8 cellular contexts compared by ENCODE assay signal in genomic region chr1:8427493-8427892, GRCh38.
DNase-seq lines count a peak whose midpoint lies in the region; ATAC-seq, FAIRE-seq and TF ChIP-seq lines count a peak whose summit lies in the region.

No MANE protein-coding gene starts in this region.

- H3K9me3 Mint-ChIP-seq in IgD-negative memory B cell (no peaks in the 10 kb centered on the region), astrocyte (ENCODE audit: unreplicated experiment) (peaks cover 2% of the 10 kb centered on the region)
- no peaks in the 10 kb centered on the region for H3K9me3 Mint-ChIP-seq in stimulated activated naive CD8-positive, alpha-beta T cell treated with anti-CD3 and anti-CD28 coated beads, Interleukin-15, amount 100 ng/mL, for 72 hours

- H4K20me1 ChIP-seq in astrocyte (ENCODE audit: insufficient read depth, low read length) (peaks cover 6% of the 10 kb centered on the region), hepatocyte (ENCODE audit: insufficient read depth, poor library complexity, severe bottlenecking) (peaks cover 7% of the 10 kb centered on the region)

- TF ChIP-seq CTCF in GM20000 (IDR thresholded peaks at IDR 0.05; ENCODE audit: extremely low read depth, missing control alignments) (no peak), astrocyte (IDR thresholded peaks at IDR 0.05; ENCODE audit: insufficient read depth, low read depth, low read length) (no peak), hepatocyte (IDR thresholded peaks at IDR 0.05; ENCODE audit: poor library complexity) (no peak)

- peaks cover 8% of the 10 kb centered on the region for H3K4me1 ChIP-seq in astrocyte (ENCODE audit: insufficient read depth, low read length)
- peaks cover 16% of the 10 kb centered on the region for H3K4me1 ChIP-seq in hepatocyte (ENCODE audit: insufficient read depth)

- 83% methylated on average over 5 of the region's 5 CpGs for WGBS in hepatocyte (ENCODE audit: low lambda C conversion rate, missing lambda C conversion rate)

- no peaks in the 10 kb centered on the region for H3K36me3 ChIP-seq in astrocyte (ENCODE audit: insufficient read depth, low read length)
- H3K36me3 ChIP-seq in hepatocyte (replicated peaks; ENCODE audit: insufficient read depth, low read depth) = no peaks in the 10 kb centered on the region

- H3K4me3 Mint-ChIP-seq in IgD-negative memory B cell (peak overlapping the region; percentile 61 to 79 (median 70)), astrocyte (ENCODE audit: unreplicated experiment) (no peak overlapping the region)
- peak overlapping the region; percentile 24 to 55 for H3K4me3 Mint-ChIP-seq in stimulated activated naive CD8-positive, alpha-beta T cell treated with anti-CD3 and anti-CD28 coated beads, Interleukin-15, amount 100 ng/mL, for 72 hours

- H3K27me3 ChIP-seq in astrocyte (ENCODE audit: insufficient read depth, low read length) = no peaks in the 10 kb centered on the region
- no peaks in the 10 kb centered on the region for H3K27me3 ChIP-seq in hepatocyte

- FAIRE-seq in astrocyte (lab: Jason Lieb, UNC) = no peak

- H3K4me3 ChIP-seq in astrocyte (ENCODE audit: insufficient read depth, low read depth, low read length) (no peak overlapping the region), hepatocyte (no peak overlapping the region)

- peak overlapping the region; percentile 83 to 97 (median 93) for H3K27ac Mint-ChIP-seq in IgD-negative memory B cell
- H3K27ac Mint-ChIP-seq in astrocyte (ENCODE audit: unreplicated experiment) = peak overlapping the region; percentile 36
- H3K27ac Mint-ChIP-seq in stimulated activated naive CD8-positive, alpha-beta T cell treated with anti-CD3 and anti-CD28 coated beads, Interleukin-15, amount 100 ng/mL, for 72 hours = no peak overlapping the region

- H3K4me2 ChIP-seq in astrocyte (ENCODE audit: low read length) (no peak overlapping the region), hepatocyte (no peak overlapping the region)

- peaks cover 48 to 72% (median 51%) of the 10 kb centered on the region in 3 donors for H3K4me1 Mint-ChIP-seq in IgD-negative memory B cell
- peaks cover 34% of the 10 kb centered on the region for H3K4me1 Mint-ChIP-seq in astrocyte (ENCODE audit: low read depth, unreplicated experiment)
- H3K4me1 Mint-ChIP-seq in stimulated activated naive CD8-positive, alpha-beta T cell treated with anti-CD3 and anti-CD28 coated beads, Interleukin-15, amount 100 ng/mL, for 72 hours = peaks cover 80% of the 10 kb centered on the region

- peaks cover 9% of the 10 kb centered on the region for H3K79me2 ChIP-seq in astrocyte (ENCODE audit: insufficient read depth, low read length)
- H3K79me2 ChIP-seq in hepatocyte = peaks cover 76% of the 10 kb centered on the region

- in situ Hi-C loops in G401 (cut with HindIII; ENCODE audit: low sequenced_read_pairs) = no loop called here

- H3K9ac ChIP-seq in astrocyte (ENCODE audit: low read length) = no peak overlapping the region

- H3K9me2 ChIP-seq in hepatocyte (replicated peaks; ENCODE audit: insufficient read depth) = no peaks in the 10 kb centered on the region

- H3K27me3 Mint-ChIP-seq in IgD-negative memory B cell (no peaks in the 10 kb centered on the region), astrocyte (ENCODE audit: low read depth, unreplicated experiment) (no peaks in the 10 kb centered on the region)
- H3K27me3 Mint-ChIP-seq in stimulated activated naive CD8-positive, alpha-beta T cell treated with anti-CD3 and anti-CD28 coated beads, Interleukin-15, amount 100 ng/mL, for 72 hours = no peaks in the 10 kb centered on the region

- no peaks in the 10 kb centered on the region for H3K36me3 Mint-ChIP-seq in IgD-negative memory B cell
- H3K36me3 Mint-ChIP-seq in astrocyte (ENCODE audit: low read depth, unreplicated experiment) = peaks cover 11% of the 10 kb centered on the region

- H3K27ac ChIP-seq in astrocyte (ENCODE audit: low read depth, low read length) (no peak overlapping the region), hepatocyte (no peak overlapping the region)

- H3K9me3 ChIP-seq in astrocyte (ENCODE audit: insufficient read depth, low read depth, low read length) = no peaks in the 10 kb centered on the region
- no peaks in the 10 kb centered on the region for H3K9me3 ChIP-seq in hepatocyte (ENCODE audit: low read depth)

- H2AFZ ChIP-seq in astrocyte (ENCODE audit: low read depth, low read length) (no peak overlapping the region), hepatocyte (no peak overlapping the region)

- ATAC-seq in stimulated activated naive CD8-positive, alpha-beta T cell treated with anti-CD3 and anti-CD28 coated beads, Interleukin-15, amount 100 ng/mL, for 72 hours = peak; percentile 55
- ATAC-seq in esophagus mucosa = no peak

- DNase-seq in G401 (ENCODE audit: low spot score) (peak; percentile 25), GM20000 (ENCODE audit: low spot score) (peak; percentile 84), astrocyte (ENCODE audit: low read depth) (peak; percentile 38), hepatocyte (ENCODE audit: low spot score) (no peak), cardiac septum (ENCODE audit: low spot score) (no peak)
- DNase-seq in stimulated activated naive CD8-positive, alpha-beta T cell treated with anti-CD3 and anti-CD28 coated beads, Interleukin-15, amount 100 ng/mL, for 72 hours = peak; percentile 43 to 47

- intact Hi-C loops in cardiac septum (cut with DNase I) = no loop called here

Comparison
In these comparisons a context has a peak if more than half of its experiments do, and no peak if none do; other contexts are left out.
1. DNase-seq: peak in G401 (single experiment), GM20000 (single experiment), astrocyte (single experiment) and stimulated activated naive CD8-positive, alpha-beta T cell treated with anti-CD3 and anti-CD28 coated beads, Interleukin-15, amount 100 ng/mL, for 72 hours (2 of 2); none in hepatocyte (single experiment) and cardiac septum (single experiment).
2. H3K27ac Mint-ChIP-seq: peak in IgD-negative memory B cell (3 of 3) and astrocyte (single experiment); none in stimulated activated naive CD8-positive, alpha-beta T cell treated with anti-CD3 and anti-CD28 coated beads, Interleukin-15, amount 100 ng/mL, for 72 hours (0 of 2).